Comparison of ENCODE assay signal across 18 cellular contexts in the genomic region with DNA sequence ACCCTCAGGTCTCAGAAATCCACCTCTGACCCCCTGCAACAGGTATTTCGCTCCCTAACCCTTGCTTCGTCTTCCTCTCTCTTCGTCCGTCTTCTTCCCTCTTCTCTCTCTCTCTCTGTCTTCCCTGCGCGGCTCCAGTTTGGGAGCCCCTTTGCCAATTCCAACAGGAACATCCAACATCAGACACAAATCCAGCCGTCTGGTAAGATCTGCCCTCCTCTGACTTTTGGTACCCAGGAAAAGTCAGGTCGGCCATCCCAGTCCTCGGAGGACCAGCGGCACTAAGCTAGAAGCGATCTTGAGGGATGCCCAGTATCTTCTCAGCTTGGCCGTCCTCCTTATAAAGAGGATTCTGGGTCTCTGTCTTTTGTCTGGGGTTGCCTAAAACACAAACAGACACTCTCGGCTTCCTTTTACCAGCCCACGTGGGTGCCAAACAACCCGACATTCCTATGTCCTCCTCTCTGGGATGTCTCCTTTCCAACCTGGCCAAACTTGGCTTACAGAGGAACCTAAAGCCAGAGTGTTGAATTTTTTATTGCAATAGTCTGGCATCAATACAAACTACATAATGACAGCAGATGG. TPM values are rescaled to one million over a fixed set of nuclear protein-coding genes. Genes with fewer than 3 reads are reported as not detected.
DNase-seq lines count a peak whose midpoint lies in the region; ATAC-seq and TF ChIP-seq lines count a peak whose summit lies in the region.
"Had no signal": no experiment of that assay in that cellular context is flagged by ENCODE, and none has a peak within 500 bp of the region (broad histone marks: within the 10 kb centered on the region; RNA-seq: fewer than 3 reads in every experiment).

No MANE protein-coding gene starts in this region.

- no peaks in the 10 kb centered on the region for H3F3A ChIP-seq in PC-3 (ENCODE audit: low read length, unreplicated experiment)

- H2AFZ ChIP-seq in PC-3 (ENCODE audit: low read length), result no peak overlapping the region

- no peak overlapping the region for H3K4me2 ChIP-seq in PC-3 (ENCODE audit: low read length)

- H4K20me1 ChIP-seq in PC-3 (ENCODE audit: low read length), result no peaks in the 10 kb centered on the region

- POLR2A ChIA-PET in PC-3 (lab: Charles Lee; ENCODE audit: unreplicated experiment), result no interaction called here

- intact Hi-C loops in PC-3 (cut with micrococcal nuclease), result no loop called here

- no peaks in the 10 kb centered on the region for H3K27me3 Mint-ChIP-seq in endodermal cell (ENCODE audit: insufficient read depth)
- H3K27me3 Mint-ChIP-seq: activated naive CD8-positive, alpha-beta T cell; stimulated activated naive CD8-positive, alpha-beta T cell treated with anti-CD3 and anti-CD28 coated beads, Interleukin-15, Interleukin-2, amounts not matched to agents 100 ng/mL and 50 ng/mL, for 24 hours had no signal

- TF ChIP-seq CTCF in WERI-Rb-1 (IDR thresholded peaks at IDR 0.05; ENCODE audit: low read depth, low read length) (no peak), endodermal cell (conservative IDR thresholded peaks at IDR 0.05) (no peak), PC-3 (conservative IDR thresholded peaks at IDR 0.05; ENCODE audit: low read depth, low read length) (no peak)

- 94 to 99% methylated on average over 14 to 15 of the region's 15 CpGs for WGBS in endodermal cell (ENCODE audit: insufficient coverage in 1 of 2, insufficient read length in 1 of 2), 2 experiments

- BruUV-seq in PC-3 (replicated peaks; lab: Mats Ljungman, UMichigan), result no TSS peak

- peak; percentile 12 for DNase-seq in activated CD4-positive, CD25-positive, alpha-beta regulatory T cell treated with anti-CD3 and anti-CD28 coated beads, Interleukin-2, amount 50 U/mL, for 72 hours
- DNase-seq in WERI-Rb-1 (peak; percentile 3), endodermal cell (peak; percentile 26), AG08395 (ENCODE audit: low spot score) (no peak), NCI-H524 treated with DMSO at 0.1 percent for 48 hours (lab: John Stamatoyannopoulos, UW) (no peak), PC-3 (no peak)
- peak in 1 of 2 donors; percentile 49 for DNase-seq in stimulated activated effector memory CD8-positive, alpha-beta T cell treated with anti-CD3 and anti-CD28 coated beads, Interleukin-12 subunit alpha, Interleukin-12 subunit beta, amount 100 ng/mL, for 72 hours (ENCODE audit: low spot score in 2 of 2)
- DNase-seq: midbrain, NCI-H1048, nucleus accumbens, T-helper 2 cell had no signal

- no peak overlapping the region for H3K9ac ChIP-seq in endodermal cell (ENCODE audit: extremely low read depth, low read length, poor library complexity, severe bottlenecking)
- no peak overlapping the region for H3K9ac ChIP-seq in PC-3 (ENCODE audit: low read length)

- H3K9me2 ChIP-seq in PC-3 (replicated peaks; ENCODE audit: low read length), result no peaks in the 10 kb centered on the region

- ATAC-seq in activated CD4-positive, CD25-positive, alpha-beta regulatory T cell treated with anti-CD3 and anti-CD28 coated beads, Interleukin-2, amount 50 U/mL, for 24 hours, result no peak
- no peak for ATAC-seq in stimulated activated effector memory CD8-positive, alpha-beta T cell treated with anti-CD3 and anti-CD28 coated beads, Interleukin-12 subunit alpha, Interleukin-12 subunit beta, amount 100 ng/mL, for 72 hours
- ATAC-seq in PC-3, result no peak
- ATAC-seq: gastroesophageal sphincter, HCT116 had no signal

- no peak overlapping the region for H3K27ac Mint-ChIP-seq in endodermal cell
- H3K27ac Mint-ChIP-seq in stimulated activated effector memory CD8-positive, alpha-beta T cell treated with anti-CD3 and anti-CD28 coated beads, Interleukin-12 subunit alpha, Interleukin-12 subunit beta, amount 100 ng/mL, for 72 hours, result peak overlapping the region; percentile 61
- H3K27ac Mint-ChIP-seq: activated naive CD8-positive, alpha-beta T cell; stimulated activated naive CD8-positive, alpha-beta T cell treated with anti-CD3 and anti-CD28 coated beads, Interleukin-15, Interleukin-2, amounts not matched to agents 100 ng/mL and 50 ng/mL, for 24 hours had no signal

- peaks cover 78% of the 10 kb centered on the region for H3K36me3 Mint-ChIP-seq in endodermal cell (ENCODE audit: low read depth)
- peaks cover 54% of the 10 kb centered on the region for H3K36me3 Mint-ChIP-seq in stimulated activated effector memory CD8-positive, alpha-beta T cell treated with anti-CD3 and anti-CD28 coated beads, Interleukin-12 subunit alpha, Interleukin-12 subunit beta, amount 100 ng/mL, for 72 hours

- CTCF ChIA-PET in PC-3 (lab: Charles Lee), result no interaction called here

- H3K4me1 ChIP-seq in endodermal cell (ENCODE audit: control insufficient read depth, insufficient read depth, low read length), result no peaks in the 10 kb centered on the region
- no peaks in the 10 kb centered on the region for H3K4me1 ChIP-seq in PC-3 (ENCODE audit: insufficient read depth, low read length)

- no peak overlapping the region for H3K27ac ChIP-seq in WERI-Rb-1
- H3K27ac ChIP-seq in endodermal cell (ENCODE audit: low read depth, low read length), result no peak overlapping the region
- no peak overlapping the region for H3K27ac ChIP-seq in PC-3 (ENCODE audit: low read length)
- H3K27ac ChIP-seq: 22Rv1, cardiac muscle cell, gastroesophageal sphincter had no signal

- H3K4me3 Mint-ChIP-seq in endodermal cell, result no peak overlapping the region
- no peak overlapping the region for H3K4me3 Mint-ChIP-seq in stimulated activated effector memory CD8-positive, alpha-beta T cell treated with anti-CD3 and anti-CD28 coated beads, Interleukin-12 subunit alpha, Interleukin-12 subunit beta, amount 100 ng/mL, for 72 hours
- H3K4me3 Mint-ChIP-seq: activated naive CD8-positive, alpha-beta T cell; stimulated activated naive CD8-positive, alpha-beta T cell treated with anti-CD3 and anti-CD28 coated beads, Interleukin-15, Interleukin-2, amounts not matched to agents 100 ng/mL and 50 ng/mL, for 24 hours had no signal

- H3K27me3 ChIP-seq in WERI-Rb-1 (ENCODE audit: insufficient read depth, low read depth, severe bottlenecking) (no peaks in the 10 kb centered on the region), endodermal cell (ENCODE audit: control insufficient read depth, insufficient read depth, low read length, poor library complexity, severe bottlenecking) (no peaks in the 10 kb centered on the region), PC-3 (ENCODE audit: low read length) (no peaks in the 10 kb centered on the region)
- H3K27me3 ChIP-seq: cardiac muscle cell, gastroesophageal sphincter had no signal

- H3K4me3 ChIP-seq in WERI-Rb-1 (ENCODE audit: low read depth, low read length) (no peak overlapping the region), endodermal cell (ENCODE audit: low read length) (no peak overlapping the region), PC-3 (ENCODE audit: low read length) (no peak overlapping the region)
- H3K4me3 ChIP-seq: cardiac muscle cell, gastroesophageal sphincter had no signal

- peaks cover 5% of the 10 kb centered on the region for H3K36me3 ChIP-seq in WERI-Rb-1
- peaks cover 39% of the 10 kb centered on the region for H3K36me3 ChIP-seq in endodermal cell (ENCODE audit: control insufficient read depth, insufficient read depth, low read length)
- no peaks in the 10 kb centered on the region; the same call in 1 of the 2 replicates for H3K36me3 ChIP-seq in PC-3 (ENCODE audit: low read depth, low read length)
- H3K36me3 ChIP-seq: cardiac muscle cell had no signal

- no peaks in the 10 kb centered on the region for H3K79me2 ChIP-seq in PC-3 (ENCODE audit: low read length)

- no peaks in the 10 kb centered on the region for H3K9me3 ChIP-seq in WERI-Rb-1 (ENCODE audit: severe bottlenecking)
- peaks cover 29% of the 10 kb centered on the region for H3K9me3 ChIP-seq in endodermal cell (ENCODE audit: control insufficient read depth, low read length)
- H3K9me3 ChIP-seq in PC-3 (ENCODE audit: low read length), result no peaks in the 10 kb centered on the region
- H3K9me3 ChIP-seq: gastroesophageal sphincter had no signal

- H3K9me3 Mint-ChIP-seq in endodermal cell, result peaks cover 67% of the 10 kb centered on the region
- H3K9me3 Mint-ChIP-seq in stimulated activated effector memory CD8-positive, alpha-beta T cell treated with anti-CD3 and anti-CD28 coated beads, Interleukin-12 subunit alpha, Interleukin-12 subunit beta, amount 100 ng/mL, for 72 hours, result peaks cover 20% of the 10 kb centered on the region

- no peaks in the 10 kb centered on the region for H3K4me1 Mint-ChIP-seq in endodermal cell
- H3K4me1 Mint-ChIP-seq in stimulated activated effector memory CD8-positive, alpha-beta T cell treated with anti-CD3 and anti-CD28 coated beads, Interleukin-12 subunit alpha, Interleukin-12 subunit beta, amount 100 ng/mL, for 72 hours, result peaks cover 44% of the 10 kb centered on the region

RNA-seq across cellular contexts. Expression of gene ASMTL, which starts 7.7 kb away (rescaled TPM):
- total RNA-seq in endodermal cell (10 to 100 TPM; 46.7 to 80.9 TPM), PC-3 (2014; rRNA removed) (6.7 and 10.1 TPM in 2 replicates)
- polyA plus RNA-seq in endodermal cell (2013, experiment 1 of 2), result 48.3 TPM
- 43.1 TPM for polyA plus RNA-seq in endodermal cell (2013, experiment 2 of 2)

RNA-seq across cellular contexts. Expression of gene SLC25A6, which starts 53.1 kb away (rescaled TPM):
- total RNA-seq in endodermal cell (100 to 1,000 TPM; 424 to 429 TPM), PC-3 (2014; rRNA removed) (169 and 178 TPM in 2 replicates)
- 420 TPM for polyA plus RNA-seq in endodermal cell (2013, experiment 1 of 2)
- 381 TPM for polyA plus RNA-seq in endodermal cell (2013, experiment 2 of 2)

Comparison
In these comparisons a context has a peak if more than half of its experiments do, and no peak if none do; other contexts are left out.
1. DNase-seq: peak in activated CD4-positive, CD25-positive, alpha-beta regulatory T cell treated with anti-CD3 and anti-CD28 coated beads, Interleukin-2, amount 50 U/mL, for 72 hours (single experiment), WERI-Rb-1 (single experiment) and endodermal cell (single experiment); none in AG08395 (single experiment), NCI-H524 treated with DMSO at 0.1 percent for 48 hours (single experiment) and PC-3 (single experiment).